Comparison of ENCODE assay signal across 17 cellular contexts in the genomic region with DNA sequence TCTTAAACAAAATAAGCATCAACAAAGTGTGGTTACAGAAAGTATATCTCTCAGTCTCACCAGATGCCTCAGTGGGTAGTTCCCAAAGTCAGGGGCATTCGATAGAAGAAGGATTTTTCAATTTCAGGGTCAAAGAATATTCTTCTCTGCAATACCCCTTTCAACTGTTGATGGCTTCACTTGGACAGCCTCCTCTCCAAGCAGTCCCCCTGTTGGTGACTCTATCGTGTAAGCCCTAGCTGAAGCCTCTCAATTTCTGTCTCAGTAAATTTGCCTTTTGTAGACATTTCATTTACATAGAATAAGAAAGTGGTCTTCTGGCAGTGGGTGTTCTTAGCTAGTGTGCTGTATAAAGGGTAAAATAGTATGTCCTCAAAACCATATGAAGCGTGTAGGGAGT. TPM values are rescaled to one million over a fixed set of nuclear protein-coding genes. Genes with fewer than 3 reads are reported as not detected.
A peak's percentile ranks its signal among the peaks of the same experiment; 100 is the strongest.
DNase-seq lines count a peak whose midpoint lies in the region; ATAC-seq, FAIRE-seq and TF ChIP-seq lines count a peak whose summit lies in the region.
"Had no signal": no experiment of that assay in that cellular context is flagged by ENCODE, and none has a peak within 500 bp of the region (broad histone marks: within the 10 kb centered on the region; RNA-seq: fewer than 3 reads in every experiment).

No MANE protein-coding gene starts in this region.

- peak; percentile 46 to 49; a peak in 4 of 6 replicates for ATAC-seq in A549
- ATAC-seq in HG02798 (IDR thresholded peaks at IDR 0.05; ENCODE audit: poor library complexity, unreplicated experiment): peak; percentile 9
- ATAC-seq in K562: 0 out of 3 replicates have a peak, but pooled peaks have one; percentile 37
- no peak for ATAC-seq in GM18520 (IDR thresholded peaks at IDR 0.05; ENCODE audit: unreplicated experiment)
- no peak for ATAC-seq in WTC11

- H3K9me3 ChIP-seq in A549 (peaks cover 25% of the 10 kb centered on the region), K562 (replicated peaks; ENCODE audit: control insufficient read depth, insufficient read depth, low read depth, low read length) (no peaks in the 10 kb centered on the region)

- 92% methylated on average over 3 of the region's 3 CpGs for WGBS in A549 (ENCODE audit: missing lambda C conversion rate)
- 0% methylated on average over 3 of the region's 3 CpGs for WGBS in K562 (ENCODE audit: insufficient coverage, low coverage, missing lambda C conversion rate)

- FAIRE-seq in A549 (lab: Jason Lieb, UNC) (no peak), K562 (lab: Jason Lieb, UNC) (no peak)
- FAIRE-seq: GM12892 had no signal

- H3K4me1 Mint-ChIP-seq in WTC11: no peaks in the 10 kb centered on the region

- H3K4me3 Mint-ChIP-seq in WTC11: no peak overlapping the region

- H3K27ac ChIP-seq in A549: peak overlapping the region; percentile 61 to 79
- H3K27ac ChIP-seq in K562 (ENCODE audit: extremely low read depth, low read depth, low read length): no peak overlapping the region
- H3K27ac ChIP-seq in epithelial cell of prostate: peak overlapping the region; percentile 74
- H3K27ac ChIP-seq: HL-60, SK-N-MC had no signal

- TF ChIP-seq RAD21 in A549 (conservative IDR thresholded peaks at IDR 0.05 in 1 of 2, IDR thresholded peaks at IDR 0.05 in 1 of 2): no peak
- TF ChIP-seq RAD21 in K562 (CRISPR knock-in tag; conservative IDR thresholded peaks at IDR 0.05 in 1 of 2, IDR thresholded peaks at IDR 0.05 in 1 of 2): no peak

- H3K4me2 ChIP-seq in A549 (peak overlapping the region; percentile 41), K562 (ENCODE audit: insufficient read depth, low read length) (no peak overlapping the region)

- H3K27ac Mint-ChIP-seq in WTC11: no peak overlapping the region

- H3K4me1 ChIP-seq in A549: peaks cover 18% of the 10 kb centered on the region
- no peaks in the 10 kb centered on the region for H3K4me1 ChIP-seq in K562 (replicated peaks in 1 of 2; ENCODE audit: control insufficient read depth in 2 of 2, insufficient read depth in 2 of 2, low read length in 2 of 2)

- H4K20me1 ChIP-seq in K562 (replicated peaks; ENCODE audit: control insufficient read depth, insufficient read depth, low read length): no peaks in the 10 kb centered on the region

- no peaks in the 10 kb centered on the region for H3K36me3 ChIP-seq in K562 (ENCODE audit: control insufficient read depth, insufficient read depth, low read length)

- intact Hi-C loops in K562 (cut with micrococcal nuclease): loop anchor here (5.0 kb wide), 1 partner anchor 152 kb away; no protein-coding TSS in a partner anchor

- H3K9me1 ChIP-seq in K562 (ENCODE audit: control insufficient read depth, insufficient read depth, low read length): no peaks in the 10 kb centered on the region

- CTCF ChIA-PET in A549 (lab: Yijun Ruan, JAX): interaction anchor here (0.7 to 3.7 kb wide), 7 partner anchors 11 to 374 kb away, joined by 3 to 25 read pairs (median 4); a partner anchor contains a TSS
- CTCF ChIA-PET in K562 (lab: Yijun Ruan, JAX; ENCODE audit: low intra/inter-chr PET ratio): no interaction called here
- CTCF ChIA-PET in WTC11 (lab: Charles Lee): interaction anchor here (0.7 kb wide), 1 partner anchor 163 kb away, joined by 3 read pairs; no protein-coding TSS in a partner anchor

- no peak overlapping the region for H3K9ac ChIP-seq in K562 (ENCODE audit: insufficient read depth in 1 of 2, low read depth in 2 of 2, low read length in 2 of 2)

- peaks cover 6% of the 10 kb centered on the region for H3K36me3 Mint-ChIP-seq in WTC11

- in situ Hi-C loops in K562 (cut with MboI): no loop called here

- POLR2A ChIA-PET in A549 (lab: Yijun Ruan, JAX): interaction anchor here (0.6 to 1.4 kb wide), 4 partner anchors 11 to 1160 kb away, joined by 3 to 10 read pairs (median 4); a partner anchor contains a TSS
- POLR2A ChIA-PET in K562 (lab: Yijun Ruan, JAX): no interaction called here
- POLR2A ChIA-PET in WTC11 (lab: Charles Lee): no interaction called here

- H3K27me3 Mint-ChIP-seq in WTC11 (ENCODE audit: low read depth): no peaks in the 10 kb centered on the region; the same call in 1 of the 2 replicates

- no peak overlapping the region for H3K4me3 ChIP-seq in A549
- no peak overlapping the region for H3K4me3 ChIP-seq in K562
- H3K4me3 ChIP-seq: SK-N-MC had no signal

- DNase-seq in A549 (ENCODE audit: low read depth in 1 of 2, low spot score in 1 of 2) (no peak), K562 (ENCODE audit: extremely low read depth in 1 of 4, low spot score in 3 of 4) (no peak), epithelial cell of prostate (ENCODE audit: low read depth, low spot score) (no peak), WTC11 (ENCODE audit: low spot score) (no peak)
- DNase-seq in stimulated activated CD4-positive, alpha-beta T cell treated with anti-CD3 and anti-CD28 coated beads, Interleukin-12 subunit alpha, Interleukin-12 subunit beta, amount 100 ng/mL, for 4 hours: no peak
- DNase-seq in stimulated activated CD4-positive, alpha-beta T cell treated with anti-CD3 and anti-CD28 coated beads, Interleukin-4, amount 100 ng/mL, for 4 hours: no peak
- DNase-seq: DMS 273 treated with DMSO at 0.1 percent for 48 hours, NCI-H1436, NCI-H2029, NCI-H2171, NCI-H446 treated with DMSO at 0.1 percent for 48 hours, Right ventricle myocardium superior had no signal

- no peak overlapping the region for H2AFZ ChIP-seq in K562 (ENCODE audit: low read depth, low read length)

- H3K27me3 ChIP-seq in K562 (ENCODE audit: control insufficient read depth in 2 of 2, insufficient read depth in 2 of 2, low read length in 2 of 2): no peaks in the 10 kb centered on the region

- no peaks in the 10 kb centered on the region for H3K79me2 ChIP-seq in K562 (ENCODE audit: control insufficient read depth, insufficient read depth, low read length)

- TF ChIP-seq CTCF in A549 (IDR thresholded peaks at IDR 0.05) (no peak), K562 (IDR thresholded peaks at IDR 0.05 in 2 of 3, conservative IDR thresholded peaks at IDR 0.05 in 1 of 3; ENCODE audit: insufficient read depth in 2 of 3, low read depth in 1 of 3, low read length in 3 of 3) (0 out of 6 replicates have a peak, but pooled peaks of 1 of the 3 experiments have one; percentile 13), WTC11 (IDR thresholded peaks at IDR 0.05) (no peak)

- TF ChIP-seq EP300 in A549 (IDR thresholded peaks at IDR 0.05) (no peak), K562 (IDR thresholded peaks at IDR 0.05; ENCODE audit: low read length) (no peak)

- BruUV-seq in K562 (replicated peaks; lab: Mats Ljungman, UMichigan): no TSS peak

- TF ChIP-seq POLR2A in A549 (IDR thresholded peaks at IDR 0.05; ENCODE audit: low read length) (no peak), K562 (conservative IDR thresholded peaks at IDR 0.05) (no peak)

- H3K9me3 Mint-ChIP-seq in WTC11: peaks cover 18% of the 10 kb centered on the region

RNA-seq across cellular contexts. Expression of a gene that starts 11.3 kb away (rescaled TPM):
- polyA plus RNA-seq in A549 (2011; rRNA removed): not detected in 2 replicates
- not detected in 2 replicates for polyA plus RNA-seq in A549 (2012; cell fraction: cytosol; rRNA removed)
- not detected in 2 replicates for polyA plus RNA-seq in A549 (2012; cell fraction: nucleus; rRNA removed)
- polyA plus RNA-seq in A549 (2017; fragmentation: RNase III; extraction: RNeasy Plus Mini Kit Qiagen cat#74134 plus additional on column Dnase treatment): not detected in 3 replicates
- polyA minus RNA-seq in A549 (2011; rRNA and poly(A)+ RNA removed): not detected in 2 replicates
- not detected in 2 replicates for total RNA-seq in K562 (2011; cell fraction: chromatin; rRNA removed; ENCODE audit: low replicate concordance)
- not detected in 2 replicates for total RNA-seq in K562 (2011; cell fraction: nucleolus; rRNA removed)
- total RNA-seq in K562 (2011; cell fraction: nucleoplasm; rRNA removed): not detected in 2 replicates
- not detected in 2 replicates for total RNA-seq in K562 (2014; rRNA removed)
- not detected in 2 replicates for total RNA-seq in K562 (2014; rRNA removed; fragmentation: Illumina TruSeq; extraction: Trizol)
- total RNA-seq in K562 (2015; rRNA removed; fragmentation: Illumina TruSeq; extraction: Trizol): not detected in 2 replicates
- total RNA-seq in K562 (2021): not detected in 2 replicates
- not detected in 2 replicates for polyA plus RNA-seq in K562 (2011; rRNA removed)
- not detected in 2 replicates for polyA plus RNA-seq in K562 (2011; cell fraction: cytosol; rRNA removed)
- polyA plus RNA-seq in K562 (2011; cell fraction: nucleus; rRNA removed): not detected in 2 replicates
- polyA plus RNA-seq in K562 (2012): not detected in 2 replicates
- not detected in 2 replicates for polyA plus RNA-seq in K562 (2014; fragmentation: Illumina TruSeq; extraction: Trizol)
- polyA plus RNA-seq in K562 (2014; fragmentation: Nextera tagmentation; extraction: Ambion mirVana): not detected
- not detected in 2 replicates for polyA plus RNA-seq in K562 (2014; rRNA removed)
- not detected in 2 replicates for polyA minus RNA-seq in K562 (2011; rRNA and poly(A)+ RNA removed)
- not detected in 2 replicates for polyA minus RNA-seq in K562 (2011; cell fraction: cytosol; rRNA and poly(A)+ RNA removed)
- polyA minus RNA-seq in K562 (2011; cell fraction: nucleus; rRNA and poly(A)+ RNA removed): not detected in 2 replicates
- total RNA-seq in WTC11 (2021): not detected in 3 replicates
- total RNA-seq: Right ventricle myocardium superior had no signal

RNA-seq across cellular contexts. Expression of a gene that starts 33.0 kb away (rescaled TPM):
- 34.2 and 41.6 TPM in 2 replicates for polyA plus RNA-seq in A549 (2011; rRNA removed)
- polyA plus RNA-seq in A549 (2012; cell fraction: cytosol; rRNA removed): 4.1 and 4.6 TPM in 2 replicates
- polyA plus RNA-seq in A549 (2012; cell fraction: nucleus; rRNA removed): 5.4 and 13.3 TPM in 2 replicates
- polyA plus RNA-seq in A549 (2017; fragmentation: RNase III; extraction: RNeasy Plus Mini Kit Qiagen cat#74134 plus additional on column Dnase treatment): 10.8 to 15.5 TPM (median 11.6 TPM) in 3 replicates
- polyA minus RNA-seq in A549 (2011; rRNA and poly(A)+ RNA removed): 15.1 and 16.5 TPM in 2 replicates
- 0.37 and 0.46 TPM in 2 replicates for total RNA-seq in K562 (2011; cell fraction: chromatin; rRNA removed; ENCODE audit: low replicate concordance)
- total RNA-seq in K562 (2011; cell fraction: nucleolus; rRNA removed): 0.79 TPM in 1 of 2 replicates, not detected in the other
- total RNA-seq in K562 (2011; cell fraction: nucleoplasm; rRNA removed): 0.66 and 1.2 TPM in 2 replicates
- total RNA-seq in K562 (2014; rRNA removed): 0.05 and 0.33 TPM in 2 replicates
- total RNA-seq in K562 (2014; rRNA removed; fragmentation: Illumina TruSeq; extraction: Trizol): 0.26 and 0.55 TPM in 2 replicates
- 0.30 and 0.43 TPM in 2 replicates for total RNA-seq in K562 (2015; rRNA removed; fragmentation: Illumina TruSeq; extraction: Trizol)
- 0.35 and 0.36 TPM in 2 replicates for total RNA-seq in K562 (2021)
- 0.38 and 0.57 TPM in 2 replicates for polyA plus RNA-seq in K562 (2011; rRNA removed)
- polyA plus RNA-seq in K562 (2011; cell fraction: cytosol; rRNA removed): 0.04 TPM in 2 replicates
- polyA plus RNA-seq in K562 (2011; cell fraction: nucleus; rRNA removed): 0.67 and 0.91 TPM in 2 replicates
- 0.30 and 0.36 TPM in 2 replicates for polyA plus RNA-seq in K562 (2012)
- 0.17 and 0.42 TPM in 2 replicates for polyA plus RNA-seq in K562 (2014; fragmentation: Illumina TruSeq; extraction: Trizol)
- under 1 TPM; 0.06 to 0.07 TPM for polyA plus RNA-seq in K562 (2014; fragmentation: Nextera tagmentation; extraction: Ambion mirVana)
- 0.13 and 0.19 TPM in 2 replicates for polyA plus RNA-seq in K562 (2014; rRNA removed)
- 0.42 and 0.60 TPM in 2 replicates for polyA minus RNA-seq in K562 (2011; rRNA and poly(A)+ RNA removed)
- polyA minus RNA-seq in K562 (2011; cell fraction: cytosol; rRNA and poly(A)+ RNA removed): not detected in 2 replicates
- 0.40 and 1.1 TPM in 2 replicates for polyA minus RNA-seq in K562 (2011; cell fraction: nucleus; rRNA and poly(A)+ RNA removed)
- total RNA-seq in WTC11 (2021): 4.3 to 7.1 TPM (median 6.5 TPM) in 3 replicates

Comparison
In these comparisons a context has a peak if more than half of its experiments do, and no peak if none do; other contexts are left out.
1. ATAC-seq: peak in A549 (2 of 2), HG02798 (single experiment) and K562 (single experiment); none in GM18520 (single experiment) and WTC11 (single experiment).